Comparison of ENCODE assay signal across 22 cellular contexts in genomic region chr3:186693843-186694242, GRCh38. TPM values are rescaled to one million over a fixed set of nuclear protein-coding genes. Genes with fewer than 3 reads are reported as not detected.
DNase-seq lines count a peak whose midpoint lies in the region; ATAC-seq and TF ChIP-seq lines count a peak whose summit lies in the region.
"Had no signal": no experiment of that assay in that cellular context is flagged by ENCODE, and none has a peak within 500 bp of the region (broad histone marks: within the 10 kb centered on the region; RNA-seq: fewer than 3 reads in every experiment).

No MANE protein-coding gene starts in this region.

- no peak for TF ChIP-seq POLR2A in heart left ventricle (IDR thresholded peaks at IDR 0.05)

- H3K4me1 ChIP-seq in PC-3 (ENCODE audit: insufficient read depth, low read length) (peaks cover 29% of the 10 kb centered on the region), heart left ventricle (peaks cover 0 to 18% (median 0%) of the 10 kb centered on the region in 12 donors)
- H3K4me1 ChIP-seq: BE2C had no signal

- H3K79me2 ChIP-seq in PC-3 (ENCODE audit: low read length) = no peaks in the 10 kb centered on the region

- no TSS peak for BruUV-seq in PC-3 (replicated peaks; lab: Mats Ljungman, UMichigan)

- H3K4me3 Mint-ChIP-seq in nephron = no peak overlapping the region
- H3K4me3 Mint-ChIP-seq in activated T-cell treated with anti-CD3 and anti-CD28 coated beads, Interleukin-2, amount 50 U/mL, for 4 hours = no peak overlapping the region
- H3K4me3 Mint-ChIP-seq: CD4-positive, CD25-positive, alpha-beta regulatory T cell; CD8-positive, alpha-beta memory T cell; GM23338; HFFc6; IgD-negative memory B cell had no signal

- H3K27me3 ChIP-seq in PC-3 (ENCODE audit: low read length) = no peaks in the 10 kb centered on the region
- H3K27me3 ChIP-seq in heart left ventricle = no peaks in the 10 kb centered on the region

- no peak overlapping the region for H3K9ac ChIP-seq in PC-3 (ENCODE audit: low read length)

- peak; percentile 9 for DNase-seq in PC-3
- DNase-seq in kidney glomerular epithelial cell (lab: John Stamatoyannopoulos, UW) = peak; percentile 35
- no peak for DNase-seq in NCI-H1436 (lab: John Stamatoyannopoulos, UW)
- no peak for DNase-seq in NCI-H2171 (lab: John Stamatoyannopoulos, UW)
- DNase-seq in activated T-cell treated with anti-CD3 and anti-CD28 coated beads, Interleukin-2, amount 50 U/mL, for 4 hours = no peak
- no peak for DNase-seq in heart left ventricle
- DNase-seq: ACHN; C1 segment of cervical spinal cord; CD4-positive, CD25-positive, alpha-beta regulatory T cell; CD8-positive, alpha-beta memory T cell; COR-L47; DMS153; DMS79; GDM1; HFFc6 had no signal

- no peak overlapping the region for H2AFZ ChIP-seq in PC-3 (ENCODE audit: low read length)
- H2AFZ ChIP-seq: GM23338 had no signal

- peak overlapping the region; percentile 78 for H3K27ac ChIP-seq in PC-3 (ENCODE audit: low read length)
- no peak overlapping the region for H3K27ac ChIP-seq in heart left ventricle

- no peaks in the 10 kb centered on the region for H3K9me3 Mint-ChIP-seq in nephron
- no peaks in the 10 kb centered on the region for H3K9me3 Mint-ChIP-seq in activated T-cell treated with anti-CD3 and anti-CD28 coated beads, Interleukin-2, amount 50 U/mL, for 4 hours
- H3K9me3 Mint-ChIP-seq: CD8-positive, alpha-beta memory T cell; GM23338; HFFc6; IgD-negative memory B cell had no signal

- intact Hi-C loops in PC-3 (cut with micrococcal nuclease) = no loop called here
- intact Hi-C loops in heart left ventricle (cut with DNase I) = no loop called here

- no peaks in the 10 kb centered on the region for H3F3A ChIP-seq in PC-3 (ENCODE audit: low read length, unreplicated experiment)

- peak overlapping the region in 2 of 3 experiments; percentile 15 to 66 for H3K27ac Mint-ChIP-seq in nephron
- H3K27ac Mint-ChIP-seq: CD4-positive, CD25-positive, alpha-beta regulatory T cell; CD8-positive, alpha-beta memory T cell; GM23338; HFFc6 had no signal

- H3K4me1 Mint-ChIP-seq in nephron = no peaks in the 10 kb centered on the region
- H3K4me1 Mint-ChIP-seq in activated T-cell treated with anti-CD3 and anti-CD28 coated beads, Interleukin-2, amount 50 U/mL, for 4 hours (ENCODE audit: low read depth) = peaks cover 5% of the 10 kb centered on the region
- H3K4me1 Mint-ChIP-seq: CD4-positive, CD25-positive, alpha-beta regulatory T cell; IgD-negative memory B cell had no signal

- H3K4me2 ChIP-seq in PC-3 (ENCODE audit: low read length) = no peak overlapping the region
- H3K4me2 ChIP-seq: GM23338 had no signal

- peaks cover 6% of the 10 kb centered on the region for H3K27me3 Mint-ChIP-seq in nephron (ENCODE audit: low read depth)
- peaks cover 15% of the 10 kb centered on the region for H3K27me3 Mint-ChIP-seq in activated T-cell treated with anti-CD3 and anti-CD28 coated beads, Interleukin-2, amount 50 U/mL, for 4 hours (ENCODE audit: low read depth)

- H3K36me3 ChIP-seq in PC-3 (ENCODE audit: low read depth, low read length) (no peaks in the 10 kb centered on the region), heart left ventricle (no peaks in the 10 kb centered on the region)
- H3K36me3 ChIP-seq: BE2C had no signal

- H3K36me3 Mint-ChIP-seq in nephron (ENCODE audit: low read depth) = no peaks in the 10 kb centered on the region
- H3K36me3 Mint-ChIP-seq in activated T-cell treated with anti-CD3 and anti-CD28 coated beads, Interleukin-2, amount 50 U/mL, for 4 hours (ENCODE audit: insufficient read depth) = no peaks in the 10 kb centered on the region
- H3K36me3 Mint-ChIP-seq: CD4-positive, CD25-positive, alpha-beta regulatory T cell; CD8-positive, alpha-beta memory T cell had no signal

- 82 to 85% (median 84%) methylated on average over 3 of the region's 3 CpGs for WGBS in heart left ventricle, 4 donors

- no peaks in the 10 kb centered on the region for H3K9me3 ChIP-seq in PC-3 (ENCODE audit: low read length)
- no peaks in the 10 kb centered on the region for H3K9me3 ChIP-seq in heart left ventricle
- H3K9me3 ChIP-seq: BE2C had no signal

- TF ChIP-seq CTCF in PC-3 (conservative IDR thresholded peaks at IDR 0.05; ENCODE audit: low read depth, low read length) (no peak), nephron (IDR thresholded peaks at IDR 0.05; ENCODE audit: unreplicated experiment in 3 of 3) (no peak), heart left ventricle (IDR thresholded peaks at IDR 0.05) (no peak)

- H3K4me3 ChIP-seq in PC-3 (ENCODE audit: low read length) (no peak overlapping the region), heart left ventricle (no peak overlapping the region)
- H3K4me3 ChIP-seq: GM23338 had no signal

- peak; percentile 9; the same call in 1 of the 2 replicates for ATAC-seq in PC-3
- no peak for ATAC-seq in activated T-cell treated with anti-CD3 and anti-CD28 coated beads, Interleukin-2, amount 50 U/mL, for 4 hours
- no peak for ATAC-seq in heart left ventricle
- ATAC-seq: HCT116, HepG2 had no signal

- no peaks in the 10 kb centered on the region for H4K20me1 ChIP-seq in PC-3 (ENCODE audit: low read length)

- CTCF ChIA-PET in PC-3 (lab: Charles Lee) = no interaction called here

- H3K9me2 ChIP-seq in PC-3 (replicated peaks; ENCODE audit: low read length) = no peaks in the 10 kb centered on the region; the same call in 1 of the 2 replicates

- POLR2A ChIA-PET in PC-3 (lab: Charles Lee; ENCODE audit: unreplicated experiment) = no interaction called here

RNA-seq across cellular contexts. Expression of gene KNG1, which starts 23.3 kb away (rescaled TPM):
- not detected in 2 replicates for total RNA-seq in PC-3 (2014; rRNA removed)
- under 1 TPM; 0.13 to 0.35 (median 0.28) TPM for total RNA-seq in activated T-cell treated with anti-CD3 and anti-CD28 coated beads, Interleukin-2, amount 50 U/mL, for 4 hours
- 1 to 10 TPM in 1 of 9 donors, under 1 TPM in 4, not detected in 4; 0.17 to 1.0 (median 0.24) TPM for total RNA-seq in heart left ventricle
- under 1 TPM in 1 of 2 donors, not detected in 1; 0.11 TPM for polyA plus RNA-seq in heart left ventricle
- total RNA-seq: CD4-positive, CD25-positive, alpha-beta regulatory T cell; CD8-positive, alpha-beta memory T cell; Daoy; HFFc6 had no signal
- polyA plus RNA-seq: CD4-positive, CD25-positive, alpha-beta regulatory T cell; CD8-positive, alpha-beta memory T cell; GM23338; IgD-negative memory B cell had no signal

RNA-seq across cellular contexts. Expression of gene HRG, which starts 28.0 kb away (rescaled TPM):
- total RNA-seq in PC-3 (2014; rRNA removed) (not detected in 2 replicates), heart left ventricle (not detected)
- not detected for total RNA-seq in activated T-cell treated with anti-CD3 and anti-CD28 coated beads, Interleukin-2, amount 50 U/mL, for 4 hours
- polyA plus RNA-seq in heart left ventricle = under 1 TPM in 1 of 2 donors, not detected in 1; 0.04 TPM
- total RNA-seq: CD4-positive, CD25-positive, alpha-beta regulatory T cell; CD8-positive, alpha-beta memory T cell; Daoy; GM23338; HFFc6 had no signal
- polyA plus RNA-seq: CD4-positive, CD25-positive, alpha-beta regulatory T cell; CD8-positive, alpha-beta memory T cell; GM23338; IgD-negative memory B cell had no signal

RNA-seq across cellular contexts. Expression of gene FETUB, which starts 53.6 kb away (rescaled TPM):
- total RNA-seq in PC-3 (2014; rRNA removed) (not detected in 2 replicates), heart left ventricle (under 1 TPM in 1 of 9 donors, not detected in 8; 0.14 TPM)
- not detected for total RNA-seq in activated T-cell treated with anti-CD3 and anti-CD28 coated beads, Interleukin-2, amount 50 U/mL, for 4 hours
- not detected for polyA plus RNA-seq in heart left ventricle
- total RNA-seq: CD4-positive, CD25-positive, alpha-beta regulatory T cell; CD8-positive, alpha-beta memory T cell; Daoy; GM23338; HFFc6 had no signal
- polyA plus RNA-seq: CD4-positive, CD25-positive, alpha-beta regulatory T cell; CD8-positive, alpha-beta memory T cell; IgD-negative memory B cell had no signal

Comparison
In these comparisons a context has a peak if more than half of its experiments do, and no peak if none do; other contexts are left out.
1. DNase-seq: peak in PC-3 (single experiment) and kidney glomerular epithelial cell (single experiment); none in NCI-H1436 (single experiment), NCI-H2171 (single experiment), activated T-cell treated with anti-CD3 and anti-CD28 coated beads, Interleukin-2, amount 50 U/mL, for 4 hours (single experiment) and heart left ventricle (0 of 5).